ENCODE assay signal across 1 cellular context in genomic region chr3:188174309-188175044, GRCh38.
TF ChIP-seq lines count a peak whose summit lies in the region.

No MANE protein-coding gene starts in this region.

TF ChIP-seq in K562, 482 proteins besides CTCF, POLR2A, EP300 and RAD21 (continued from another document):
- TF ChIP-seq SFPQ (IDR thresholded peaks at IDR 0.05; ENCODE audit: low read depth, low read length) (no peak), THAP7 (CRISPR knock-in tag; IDR thresholded peaks at IDR 0.05) (no peak)
